Comparison of ENCODE assay signal across 9 cellular contexts in genomic region chr11:43578346-43579170, GRCh38.
DNase-seq lines count a peak whose midpoint lies in the region; ATAC-seq and TF ChIP-seq lines count a peak whose summit lies in the region.
"Had no signal": no experiment of that assay in that cellular context is flagged by ENCODE, and none has a peak within 500 bp of the region (broad histone marks: within the 10 kb centered on the region; RNA-seq: fewer than 3 reads in every experiment).

No MANE protein-coding gene starts in this region.

- no peak for TF ChIP-seq CTCF in WTC11 (IDR thresholded peaks at IDR 0.05)
- TF ChIP-seq CTCF in suprapubic skin (IDR thresholded peaks at IDR 0.05): no peak

- H3K4me3 ChIP-seq in right cardiac atrium (ENCODE audit: low read length): peak overlapping the region; percentile 53
- peak overlapping the region; percentile 53 for H3K4me3 ChIP-seq in suprapubic skin

- peaks cover 21% of the 10 kb centered on the region for H3K4me1 Mint-ChIP-seq in activated CD4-positive, alpha-beta T cell treated with anti-CD3 and anti-CD28 coated beads, Interleukin-2, amount 10 ng/mL, durations not matched to agents 24 days and 14 days
- peaks cover 57% of the 10 kb centered on the region for H3K4me1 Mint-ChIP-seq in WTC11

- no peaks in the 10 kb centered on the region for H3K36me3 Mint-ChIP-seq in activated CD4-positive, alpha-beta T cell treated with anti-CD3 and anti-CD28 coated beads, Interleukin-2, amount 10 ng/mL, durations not matched to agents 24 days and 14 days (ENCODE audit: low read depth)
- no peaks in the 10 kb centered on the region for H3K36me3 Mint-ChIP-seq in WTC11

- H3K36me3 ChIP-seq in suprapubic skin: no peaks in the 10 kb centered on the region

- TF ChIP-seq POLR2A in suprapubic skin (IDR thresholded peaks at IDR 0.05): no peak

- peaks cover 9% of the 10 kb centered on the region for H3K9me3 Mint-ChIP-seq in activated CD4-positive, alpha-beta T cell treated with anti-CD3 and anti-CD28 coated beads, Interleukin-2, amount 10 ng/mL, durations not matched to agents 24 days and 14 days
- no peaks in the 10 kb centered on the region for H3K9me3 Mint-ChIP-seq in WTC11

- H3K9me3 ChIP-seq in right cardiac atrium (ENCODE audit: control insufficient read depth, low read length) (no peaks in the 10 kb centered on the region), suprapubic skin (no peaks in the 10 kb centered on the region)

- in situ Hi-C loops in KBM-7 (cut with MboI; ENCODE audit: low pct_unique_long_range_greater_than_20kb, low sequenced_read_pairs): no loop called here

- H3K27me3 Mint-ChIP-seq in activated CD4-positive, alpha-beta T cell treated with anti-CD3 and anti-CD28 coated beads, Interleukin-2, amount 10 ng/mL, durations not matched to agents 24 days and 14 days: peaks cover 88% of the 10 kb centered on the region
- peaks cover 99% of the 10 kb centered on the region for H3K27me3 Mint-ChIP-seq in WTC11 (ENCODE audit: low read depth)

- H3K27ac ChIP-seq in right cardiac atrium (ENCODE audit: low read length): no peak overlapping the region
- H3K27ac ChIP-seq in suprapubic skin: no peak overlapping the region

- intact Hi-C loops in activated CD4-positive, alpha-beta T cell treated with anti-CD3 and anti-CD28 coated beads, Interleukin-2, amount 10 ng/mL, durations not matched to agents 24 days and 14 days (cut with micrococcal nuclease): loop anchor here (2.0 to 5.0 kb wide), 5 partner anchors 64 to 729 kb away; partner anchors contain the start of genes C11orf96 and HSD17B12
- intact Hi-C loops in right cardiac atrium (cut with DNase I): loop anchor here in 1 of 4 donors (10.0 kb wide), 1 partner anchor 266 kb away; no protein-coding TSS in a partner anchor

- H3K27me3 ChIP-seq in right cardiac atrium (ENCODE audit: control insufficient read depth, insufficient read depth): no peaks in the 10 kb centered on the region
- H3K27me3 ChIP-seq in suprapubic skin: peaks cover 100% of the 10 kb centered on the region

- TF ChIP-seq EP300 in suprapubic skin (IDR thresholded peaks at IDR 0.05): no peak

- ATAC-seq in WTC11 (no peak), right cardiac atrium (no peak)

- 2% methylated on average over 35 of the region's 35 CpGs for WGBS in right cardiac atrium
- WGBS in suprapubic skin: 3% methylated on average over 32 of the region's 35 CpGs

- POLR2A ChIA-PET in WTC11 (lab: Charles Lee): interaction anchor here (0.6 to 1.1 kb wide), 3 partner anchors 61 to 364 kb away, joined by 3 to 4 read pairs (median 3); partner anchors contain the start of gene HSD17B12

- DNase-seq in activated CD4-positive, alpha-beta T cell treated with anti-CD3 and anti-CD28 coated beads, Interleukin-2, amount 10 ng/mL, durations not matched to agents 24 days and 14 days: no peak
- DNase-seq in activated CD4-positive, alpha-beta T cell treated with anti-CD3 and anti-CD28 coated beads, Interleukin-2, amount 50 U/mL, for 4 hours: no peak
- DNase-seq in WTC11 (ENCODE audit: low spot score): no peak
- DNase-seq in right cardiac atrium: no peak
- DNase-seq in suprapubic skin (ENCODE audit: low spot score in 2 of 2): no peak
- DNase-seq in NCI-H2227 treated with DMSO at 0.1 percent for 48 hours (lab: John Stamatoyannopoulos, UW): no peak
- DNase-seq in KBM-7: no peak
- DNase-seq in epidermal melanocyte (ENCODE audit: insufficient read length, low spot score): no peak
- DNase-seq: NCI-H2171 had no signal

- peaks cover 10% of the 10 kb centered on the region for H3K4me1 ChIP-seq in right cardiac atrium (ENCODE audit: control insufficient read depth, insufficient read depth, low read length)
- H3K4me1 ChIP-seq in suprapubic skin: peaks cover 59% of the 10 kb centered on the region

- H3K27ac Mint-ChIP-seq in activated CD4-positive, alpha-beta T cell treated with anti-CD3 and anti-CD28 coated beads, Interleukin-2, amount 10 ng/mL, durations not matched to agents 24 days and 14 days: no peak overlapping the region
- no peak overlapping the region for H3K27ac Mint-ChIP-seq in WTC11

- H3K4me3 Mint-ChIP-seq in activated CD4-positive, alpha-beta T cell treated with anti-CD3 and anti-CD28 coated beads, Interleukin-2, amount 10 ng/mL, durations not matched to agents 24 days and 14 days: peak overlapping the region; percentile 73
- peak overlapping the region; percentile 86 for H3K4me3 Mint-ChIP-seq in WTC11

- CTCF ChIA-PET in WTC11 (lab: Charles Lee): interaction anchor here (1.2 to 9.4 kb wide), 5 partner anchors 11 to 273 kb away, joined by 3 to 302 read pairs (median 106); no protein-coding TSS in a partner anchor

TF ChIP-seq in WTC11, 78 proteins besides CTCF, POLR2A, EP300 and RAD21:
- TF ChIP-seq ZNF423 (CRISPR knock-in tag; IDR thresholded peaks at IDR 0.05): no peak
- no peak for TF ChIP-seq SP1 (CRISPR knock-in tag; conservative IDR thresholded peaks at IDR 0.05)
- TF ChIP-seq HMGXB4 (CRISPR knock-in tag; IDR thresholded peaks at IDR 0.05): no peak
